In the genomic region with DNA sequence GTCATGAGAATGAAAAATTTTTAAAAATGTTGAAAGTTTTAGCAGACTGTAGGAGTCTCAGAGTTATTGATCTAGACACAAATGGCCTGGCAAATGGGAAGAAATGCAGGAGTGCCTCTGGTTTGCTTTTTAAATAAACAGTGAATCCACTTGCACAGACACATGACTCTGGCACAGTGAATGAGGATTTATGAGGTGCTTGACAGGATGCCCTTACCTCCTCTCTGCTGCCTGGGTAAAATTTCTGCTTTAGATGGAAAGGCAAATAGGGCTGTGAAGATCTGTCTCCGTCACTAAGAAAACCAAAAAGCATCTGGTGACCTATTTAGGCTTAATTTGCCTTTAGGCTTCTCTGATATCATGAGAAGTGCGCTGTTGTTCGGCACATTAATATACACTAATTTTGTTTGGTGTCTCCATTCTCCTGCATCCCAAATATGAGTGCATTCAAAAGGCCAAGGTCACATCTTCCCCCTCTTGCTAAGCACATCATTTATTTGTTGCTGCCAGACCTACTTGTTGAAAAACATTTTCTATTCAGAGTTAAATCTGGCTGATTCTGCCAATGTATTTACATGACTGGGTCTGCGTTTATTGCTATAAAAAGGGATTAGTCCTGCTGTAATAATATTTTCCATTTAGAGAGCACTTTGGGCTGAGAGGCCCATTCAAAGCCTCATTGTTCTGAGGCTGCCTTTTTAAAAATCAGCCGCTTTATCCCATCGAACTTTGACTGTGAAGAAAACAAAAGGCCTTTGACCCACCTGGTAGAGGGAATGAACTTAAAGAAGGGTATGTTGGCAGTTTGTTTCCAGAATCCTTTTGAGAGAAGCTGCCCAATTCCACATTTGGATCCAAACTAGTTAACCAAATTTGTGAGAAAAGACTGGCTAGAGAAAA, we compare ENCODE assay signal across 15 cellular contexts.
"Had no signal": no experiment of that assay in that cellular context is flagged by ENCODE, and none has a peak within 500 bp of the region (broad histone marks: within the 10 kb centered on the region; RNA-seq: fewer than 3 reads in every experiment).

No MANE protein-coding gene starts in this region.

- H3K4me1 ChIP-seq: breast epithelium, transverse colon had no signal

- H3K27ac ChIP-seq: breast epithelium, neutrophil, transverse colon had no signal

- H3K27me3 ChIP-seq: breast epithelium, neutrophil, transverse colon had no signal

- DNase-seq: activated CD4-positive, alpha-beta T cell treated with anti-CD3 and anti-CD28 coated beads for 4 hours; activated CD8-positive, alpha-beta memory T cell treated with anti-CD3 and anti-CD28 coated beads, Interleukin-2, amount 50 U/mL, for 48 hours; activated CD8-positive, alpha-beta T cell treated with anti-CD3 and anti-CD28 coated beads for 36 hours; aorta; dermis blood vessel endothelial cell; endodermal cell; erythroblast; left cardiac atrium; naive thymus-derived CD4-positive, alpha-beta T cell; posterior cingulate gyrus; right cardiac atrium; small intestine; transverse colon had no signal

- H3K36me3 ChIP-seq: breast epithelium, neutrophil, transverse colon had no signal

- H3K9me3 ChIP-seq: breast epithelium, neutrophil, transverse colon had no signal

- ATAC-seq: activated CD8-positive, alpha-beta T cell treated with anti-CD3 and anti-CD28 coated beads for 36 hours; left cardiac atrium; naive thymus-derived CD4-positive, alpha-beta T cell; right cardiac atrium had no signal

- H3K4me3 ChIP-seq: breast epithelium, transverse colon had no signal
